In genomic region chr20:50652702-50653294, GRCh38 we compare ENCODE assay signal across 16 cellular contexts. TPM values are rescaled to one million over a fixed set of nuclear protein-coding genes. Genes with fewer than 3 reads are reported as not detected.
DNase-seq lines count a peak whose midpoint lies in the region; ATAC-seq and TF ChIP-seq lines count a peak whose summit lies in the region.
"Had no signal": no experiment of that assay in that cellular context is flagged by ENCODE, and none has a peak within 500 bp of the region (broad histone marks: within the 10 kb centered on the region; RNA-seq: fewer than 3 reads in every experiment).

No MANE protein-coding gene starts in this region.

- POLR2A ChIA-PET in AG04450 (lab: Yijun Ruan, JAX): interaction anchor here (0.5 to 1.5 kb wide), 6 partner anchors 16 to 127 kb away, joined by 3 to 8 read pairs (median 4); partner anchors contain the start of gene RIPOR3

- H3K4me1 ChIP-seq in SJCRH30: peaks cover 18% of the 10 kb centered on the region

- ATAC-seq in memory B cell (ENCODE audit: low read depth) (peak; percentile 48), HG02973 (IDR thresholded peaks at IDR 0.05; ENCODE audit: unreplicated experiment) (no peak)
- ATAC-seq: effector memory CD8-positive, alpha-beta T cell had no signal

- H3K27me3 Mint-ChIP-seq in HFFc6 (ENCODE audit: insufficient read depth) (no peaks in the 10 kb centered on the region; the same call in 1 of the 2 replicates), memory B cell (peaks cover 6% of the 10 kb centered on the region)
- H3K27me3 Mint-ChIP-seq: activated naive CD8-positive, alpha-beta T cell had no signal

- H3K4me3 ChIP-seq in AG04450 (ENCODE audit: low read depth, low read length): no peak overlapping the region
- no peak overlapping the region for H3K4me3 ChIP-seq in SJCRH30
- H3K4me3 ChIP-seq: PC-9 had no signal

- H3K36me3 Mint-ChIP-seq in HFFc6 (ENCODE audit: low read depth) (no peaks in the 10 kb centered on the region), memory B cell (no peaks in the 10 kb centered on the region)
- H3K36me3 Mint-ChIP-seq: activated naive CD8-positive, alpha-beta T cell had no signal

- H3K4me3 Mint-ChIP-seq in HFFc6: no peak overlapping the region
- H3K4me3 Mint-ChIP-seq in memory B cell: no peak overlapping the region
- H3K4me3 Mint-ChIP-seq: activated naive CD8-positive, alpha-beta T cell; effector memory CD8-positive, alpha-beta T cell; stimulated activated naive CD8-positive, alpha-beta T cell treated with anti-CD3 and anti-CD28 coated beads, Interleukin-15, Interleukin-2, amounts not matched to agents 100 ng/mL and 50 ng/mL, for 24 hours had no signal

- H3K4me1 Mint-ChIP-seq in HFFc6 (ENCODE audit: low read depth) (peaks cover 26% of the 10 kb centered on the region), memory B cell (no peaks in the 10 kb centered on the region)

- H3K9me3 Mint-ChIP-seq in HFFc6 (no peaks in the 10 kb centered on the region), memory B cell (no peaks in the 10 kb centered on the region)
- H3K9me3 Mint-ChIP-seq: effector memory CD8-positive, alpha-beta T cell; stimulated activated naive CD8-positive, alpha-beta T cell treated with anti-CD3 and anti-CD28 coated beads, Interleukin-15, Interleukin-2, amounts not matched to agents 100 ng/mL and 50 ng/mL, for 24 hours had no signal

- no peaks in the 10 kb centered on the region for H3K36me3 ChIP-seq in SJCRH30

- CTCF ChIA-PET in AG04450 (lab: Charles Lee): interaction anchor here (0.6 to 1.3 kb wide), 3 partner anchors 17 to 137 kb away, joined by 3 to 4 read pairs (median 3); no protein-coding TSS in a partner anchor

- TF ChIP-seq CTCF in AG04450 (IDR thresholded peaks at IDR 0.05; ENCODE audit: low read depth, low read length) (no peak), HFFc6 (IDR thresholded peaks at IDR 0.05) (no peak)

- H3K9me3 ChIP-seq in AG04450 (ENCODE audit: control insufficient read depth, insufficient read depth, low read length) (peaks cover 3% of the 10 kb centered on the region), SJCRH30 (replicated peaks) (no peaks in the 10 kb centered on the region)

- H3K27me3 ChIP-seq in AG04450 (ENCODE audit: control insufficient read depth, insufficient read depth, low read length) (no peaks in the 10 kb centered on the region), SJCRH30 (no peaks in the 10 kb centered on the region)

- H3K27ac ChIP-seq in AG04450 (ENCODE audit: low read depth, low read length) (peak overlapping the region; percentile 87), SJCRH30 (peak overlapping the region; percentile 15)
- H3K27ac ChIP-seq: PC-9 had no signal

- no peak overlapping the region for H3K27ac Mint-ChIP-seq in HFFc6
- H3K27ac Mint-ChIP-seq in memory B cell: no peak overlapping the region
- H3K27ac Mint-ChIP-seq: activated naive CD8-positive, alpha-beta T cell; effector memory CD8-positive, alpha-beta T cell; stimulated activated naive CD8-positive, alpha-beta T cell treated with anti-CD3 and anti-CD28 coated beads, Interleukin-15, Interleukin-2, amounts not matched to agents 100 ng/mL and 50 ng/mL, for 24 hours had no signal

- DNase-seq in AG04450 (ENCODE audit: low read depth, low spot score) (peak; percentile 73), HFFc6 (peak; percentile 10), SJCRH30 (peak; percentile 93 to 95), memory B cell (ENCODE audit: low spot score in 2 of 2) (no peak), NCI-H2029 (lab: John Stamatoyannopoulos, UW) (no peak)
- no peak for DNase-seq in activated CD8-positive, alpha-beta memory T cell treated with anti-CD3 and anti-CD28 coated beads, Interleukin-2, amount 50 U/mL, for 4 hours
- no peak for DNase-seq in stimulated activated naive CD4-positive, alpha-beta T cell treated with Interleukin-2 at 50 U/mL for 16 hours (lab: John Stamatoyannopoulos, UW)
- DNase-seq: activated CD4-positive, alpha-beta T cell treated with anti-CD3 and anti-CD28 coated beads for 4 hours; effector memory CD8-positive, alpha-beta T cell; mesendoderm; NCI-H2227 treated with DMSO at 0.1 percent for 48 hours; T-helper 1 cell had no signal

RNA-seq across cellular contexts. Expression of gene RIPOR3, which starts 38.5 kb away (rescaled TPM):
- polyA plus RNA-seq in AG04450 (2011; rRNA removed): 11.5 and 15.2 TPM in 2 replicates
- 10.5 and 15.1 TPM in 2 replicates for polyA minus RNA-seq in AG04450 (2011; rRNA and poly(A)+ RNA removed)
- total RNA-seq in HFFc6 (2021; fragmentation: NEBNext Ultra II Directional; extraction: Animal tissue kit (Norgen Biotek cat#: 25700)): under 1 TPM; 0.07 to 0.25 (median 0.11) TPM
- 1.7 and 2.6 TPM in 2 replicates for total RNA-seq in SJCRH30 (2014; rRNA removed; shearing (Covaris generic))

Comparison
In these comparisons a context has a peak if more than half of its experiments do, and no peak if none do; other contexts are left out.
1. DNase-seq: peak in AG04450 (single experiment), HFFc6 (single experiment) and SJCRH30 (2 of 2); none in memory B cell (0 of 2), activated CD8-positive, alpha-beta memory T cell treated with anti-CD3 and anti-CD28 coated beads, Interleukin-2, amount 50 U/mL, for 4 hours (single experiment), NCI-H2029 (single experiment) and stimulated activated naive CD4-positive, alpha-beta T cell treated with Interleukin-2 at 50 U/mL for 16 hours (single experiment).